Comparison of ENCODE assay signal across 8 cellular contexts in the genomic region with DNA sequence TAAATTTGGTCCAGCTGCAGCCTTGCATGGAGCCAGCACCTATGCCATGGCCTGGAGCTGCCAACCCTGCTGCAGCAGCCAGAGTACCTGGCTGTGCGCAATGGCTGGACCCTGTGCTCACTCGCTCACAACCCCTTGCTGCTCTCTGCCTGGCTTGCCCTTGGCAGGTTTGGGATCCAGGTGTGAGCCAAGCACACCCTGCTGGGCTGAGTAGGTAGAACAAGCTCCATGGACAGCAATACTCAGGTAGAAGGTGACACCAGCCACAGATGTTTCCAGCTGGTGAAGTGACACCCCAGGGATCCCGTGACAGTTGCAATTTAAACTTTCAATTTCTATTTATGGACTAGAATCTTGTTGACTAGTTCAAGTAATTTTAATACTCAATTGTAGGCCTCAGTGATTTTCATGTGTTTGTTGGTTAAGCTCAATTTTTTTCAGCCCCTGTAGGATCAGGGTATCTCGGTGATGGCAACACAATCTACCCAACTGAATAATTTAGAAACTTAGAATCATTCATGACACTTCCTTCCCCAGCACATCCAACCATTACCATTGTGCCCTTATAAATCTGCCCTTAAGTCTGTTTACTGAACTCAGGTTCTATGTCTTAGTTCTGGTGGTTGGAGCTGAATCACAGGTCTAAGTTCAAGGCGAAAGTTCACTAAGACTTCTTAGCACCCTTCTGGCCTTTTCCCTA.
DNase-seq lines count a peak whose midpoint lies in the region; ATAC-seq and TF ChIP-seq lines count a peak whose summit lies in the region.

No MANE protein-coding gene starts in this region.

- no peaks in the 10 kb centered on the region for H3K4me1 ChIP-seq in breast epithelium
- no peaks in the 10 kb centered on the region for H3K4me1 ChIP-seq in mammary epithelial cell (ENCODE audit: insufficient read depth, low read length)

- no peaks in the 10 kb centered on the region for H3K9me3 Mint-ChIP-seq in MCF 10A (ENCODE audit: unreplicated experiment)
- peaks cover 2% of the 10 kb centered on the region for H3K9me3 Mint-ChIP-seq in stimulated activated memory B cell treated with anti-CD40 and anti-IgM and Interleukin-4, amounts not matched to agents 10 μg/mL and 1 μg/mL and 100 μg/mL, for 72 hours

- no peak overlapping the region for H3K4me2 ChIP-seq in mammary epithelial cell (ENCODE audit: insufficient read depth, low read depth, low read length)

- H3K27ac Mint-ChIP-seq in MCF 10A (ENCODE audit: low read depth, unreplicated experiment) = no peak overlapping the region
- H3K27ac Mint-ChIP-seq in stimulated activated memory B cell treated with anti-CD40 and anti-IgM and Interleukin-4, amounts not matched to agents 10 μg/mL and 1 μg/mL and 100 μg/mL, for 72 hours = no peak overlapping the region

- CTCF ChIA-PET in MCF 10A (lab: Yijun Ruan, JAX) (interaction anchor here (0.6 to 1.5 kb wide), 7 partner anchors 10 to 1671 kb away, joined by 3 to 4 read pairs (median 3); no protein-coding TSS in a partner anchor), mammary epithelial cell (lab: Charles Lee; ENCODE audit: low non-redundant PET) (interaction anchor here (0.6 to 0.7 kb wide), 3 partner anchors 170 to 1187 kb away, joined by 3 to 8 read pairs (median 5); no protein-coding TSS in a partner anchor)

- no peak overlapping the region for H3K4me3 Mint-ChIP-seq in MCF 10A (ENCODE audit: unreplicated experiment)
- no peak overlapping the region for H3K4me3 Mint-ChIP-seq in stimulated activated memory B cell treated with anti-CD40 and anti-IgM and Interleukin-4, amounts not matched to agents 10 μg/mL and 1 μg/mL and 100 μg/mL, for 72 hours

- H2AFZ ChIP-seq in mammary epithelial cell (ENCODE audit: low read depth, low read length) = no peak overlapping the region

- H3K27ac ChIP-seq in breast epithelium (no peak overlapping the region), mammary epithelial cell (ENCODE audit: insufficient read depth, low read depth, low read length) (no peak overlapping the region)

- intact Hi-C loops in MCF 10A (cut with micrococcal nuclease) (no loop called here), breast epithelium (cut with DNase I; ENCODE audit: low total_unique reads) (no loop called here), mammary epithelial cell (cut with micrococcal nuclease) (loop anchor here (1.0 to 5.0 kb wide), 4 partner anchors 205 to 1188 kb away; partner anchors contain the start of gene HS3ST3B1)

- dilution Hi-C loops in mammary epithelial cell (cut with HindIII; ENCODE audit: low sequenced_read_pairs) = loop anchor here (5.0 kb wide), 1 partner anchor 38 kb away; no protein-coding TSS in a partner anchor

- H3K9me3 ChIP-seq in breast epithelium (no peaks in the 10 kb centered on the region), mammary epithelial cell (replicated peaks; ENCODE audit: insufficient read depth, low read length) (no peaks in the 10 kb centered on the region)

- no peaks in the 10 kb centered on the region for H3K27me3 Mint-ChIP-seq in MCF 10A (ENCODE audit: insufficient read depth, unreplicated experiment)
- peaks cover 25% of the 10 kb centered on the region for H3K27me3 Mint-ChIP-seq in stimulated activated memory B cell treated with anti-CD40 and anti-IgM and Interleukin-4, amounts not matched to agents 10 μg/mL and 1 μg/mL and 100 μg/mL, for 72 hours

- TF ChIP-seq POLR2A in breast epithelium (IDR thresholded peaks at IDR 0.05) = no peak

- no peaks in the 10 kb centered on the region for H3K4me1 Mint-ChIP-seq in MCF 10A (ENCODE audit: insufficient read depth, unreplicated experiment)
- H3K4me1 Mint-ChIP-seq in stimulated activated memory B cell treated with anti-CD40 and anti-IgM and Interleukin-4, amounts not matched to agents 10 μg/mL and 1 μg/mL and 100 μg/mL, for 72 hours = peaks cover 3% of the 10 kb centered on the region

- no peaks in the 10 kb centered on the region for H4K20me1 ChIP-seq in mammary epithelial cell (ENCODE audit: insufficient read depth, low read length)

- peak; percentile 17 for TF ChIP-seq CTCF in MCF 10A (IDR thresholded peaks at IDR 0.05; ENCODE audit: unreplicated experiment)
- no peak for TF ChIP-seq CTCF in breast epithelium (IDR thresholded peaks at IDR 0.05)
- TF ChIP-seq CTCF in mammary epithelial cell (conservative IDR thresholded peaks at IDR 0.05 in 1 of 2, IDR thresholded peaks at IDR 0.05 in 1 of 2; ENCODE audit: extremely low read depth in 1 of 2, insufficient read depth in 1 of 2, low read depth in 1 of 2, low read length in 2 of 2) = peak; percentile 38 to 67

- DNase-seq in MCF 10A (ENCODE audit: unreplicated experiment) (peak; percentile 28), breast epithelium (ENCODE audit: low spot score in 2 of 2) (no peak), mammary epithelial cell (peak; percentile 40), NCI-H446 treated with DMSO at 0.1 percent for 48 hours (lab: John Stamatoyannopoulos, UW) (no peak), retina (no peak), NOMO-1 treated with DMSO at 0.1 percent for 48 hours (lab: John Stamatoyannopoulos, UW; ENCODE audit: unreplicated experiment) (no peak)

- BruUV-seq in MCF 10A (replicated peaks; lab: Mats Ljungman, UMichigan) = no TSS peak
- no TSS peak for BruUV-seq in mammary epithelial cell (replicated peaks; lab: Mats Ljungman, UMichigan)

- no peak overlapping the region for H3K9ac ChIP-seq in mammary epithelial cell (ENCODE audit: insufficient read depth, low read length)

- in situ Hi-C loops in mammary epithelial cell (cut with MboI; ENCODE audit: low sequenced_read_pairs in 2 of 2) = no loop called here

- peak; percentile 67 for ATAC-seq in HG03521 (IDR thresholded peaks at IDR 0.05; ENCODE audit: unreplicated experiment)
- peak; percentile 64 for ATAC-seq in stimulated activated memory B cell treated with anti-CD40 and anti-IgM and Interleukin-4, amounts not matched to agents 10 μg/mL and 1 μg/mL and 100 μg/mL, for 72 hours

- no peaks in the 10 kb centered on the region for H3K36me3 ChIP-seq in breast epithelium
- no peaks in the 10 kb centered on the region for H3K36me3 ChIP-seq in mammary epithelial cell (ENCODE audit: insufficient read depth, low read length)

- no peaks in the 10 kb centered on the region for H3K27me3 ChIP-seq in breast epithelium
- H3K27me3 ChIP-seq in mammary epithelial cell (ENCODE audit: insufficient read depth, low read length) = no peaks in the 10 kb centered on the region

- POLR2A ChIA-PET in MCF 10A (lab: Yijun Ruan, JAX) = no interaction called here

- no peak overlapping the region for H3K4me3 ChIP-seq in breast epithelium
- no peak overlapping the region for H3K4me3 ChIP-seq in mammary epithelial cell (replicated peaks in 1 of 3; ENCODE audit: insufficient read depth in 1 of 3, low read depth in 2 of 3, low read length in 3 of 3)

- no peaks in the 10 kb centered on the region for H3K79me2 ChIP-seq in mammary epithelial cell (ENCODE audit: insufficient read depth, low read length)

- no peaks in the 10 kb centered on the region for H3K36me3 Mint-ChIP-seq in MCF 10A (ENCODE audit: insufficient read depth, unreplicated experiment)
- no peaks in the 10 kb centered on the region for H3K36me3 Mint-ChIP-seq in stimulated activated memory B cell treated with anti-CD40 and anti-IgM and Interleukin-4, amounts not matched to agents 10 μg/mL and 1 μg/mL and 100 μg/mL, for 72 hours

- 93% methylated on average over 5 of the region's 5 CpGs for WGBS in mammary epithelial cell (ENCODE audit: low coverage, missing lambda C conversion rate)

Comparison
In these comparisons a context has a peak if more than half of its experiments do, and no peak if none do; other contexts are left out.
1. DNase-seq: peak in MCF 10A (single experiment) and mammary epithelial cell (single experiment); none in breast epithelium (0 of 2), NCI-H446 treated with DMSO at 0.1 percent for 48 hours (single experiment), retina (single experiment) and NOMO-1 treated with DMSO at 0.1 percent for 48 hours (single experiment).
2. CTCF ChIP-seq: peak in MCF 10A (single experiment) and mammary epithelial cell (2 of 2); none in breast epithelium (0 of 3).